ENCODE assay signal across 18 cellular contexts in genomic region chr3:47428585-47429145, GRCh38. TPM values are rescaled to one million over a fixed set of nuclear protein-coding genes. Genes with fewer than 3 reads are reported as not detected.
A peak's percentile ranks its signal among the peaks of the same experiment; 100 is the strongest.
DNase-seq lines count a peak whose midpoint lies in the region; ATAC-seq and TF ChIP-seq lines count a peak whose summit lies in the region.
"Had no signal": no experiment of that assay in that cellular context is flagged by ENCODE, and none has a peak within 500 bp of the region (broad histone marks: within the 10 kb centered on the region; RNA-seq: fewer than 3 reads in every experiment).

No MANE protein-coding gene starts in this region.

- no peaks in the 10 kb centered on the region for H3K27me3 Mint-ChIP-seq in activated naive CD4-positive, alpha-beta T cell treated with anti-CD3 and anti-CD28 coated beads, Interleukin-2, amount 50 U/mL, for 24 hours
- H3K27me3 Mint-ChIP-seq in glutamatergic neuron (ENCODE audit: unreplicated experiment): no peaks in the 10 kb centered on the region
- H3K27me3 Mint-ChIP-seq: IgD-negative memory B cell had no signal

- H3K27me3 ChIP-seq in adrenal gland (no peaks in the 10 kb centered on the region), thymus (ENCODE audit: control insufficient read depth, insufficient read depth) (no peaks in the 10 kb centered on the region), thyroid gland (no peaks in the 10 kb centered on the region), heart right ventricle (no peaks in the 10 kb centered on the region)

- intact Hi-C loops in adrenal gland (cut with DNase I): loop anchor here in 1 of 2 donors (10.0 kb wide), 1 partner anchor 86 kb away; the partner anchor contains the start of gene ELP6
- intact Hi-C loops in thyroid gland (cut with DNase I): no loop called here
- intact Hi-C loops in heart right ventricle (cut with DNase I): no loop called here

- no peak for TF ChIP-seq CTCF in adrenal gland (IDR thresholded peaks at IDR 0.05)
- no peak for TF ChIP-seq CTCF in glutamatergic neuron (IDR thresholded peaks at IDR 0.05; ENCODE audit: partially characterized antibody, unreplicated experiment)
- no peak for TF ChIP-seq CTCF in thyroid gland (IDR thresholded peaks at IDR 0.05)
- TF ChIP-seq CTCF in heart right ventricle (IDR thresholded peaks at IDR 0.05): no peak

- H3K4me3 ChIP-seq in adrenal gland: no peak overlapping the region
- H3K4me3 ChIP-seq in thymus (ENCODE audit: low read length): no peak overlapping the region
- H3K4me3 ChIP-seq in thyroid gland (replicated peaks in 1 of 3): no peak overlapping the region
- no peak overlapping the region for H3K4me3 ChIP-seq in heart right ventricle
- H3K4me3 ChIP-seq: A549 had no signal

- no peaks in the 10 kb centered on the region for H3K9me3 ChIP-seq in adrenal gland (replicated peaks in 1 of 3)
- H3K9me3 ChIP-seq in thymus (ENCODE audit: control insufficient read depth): no peaks in the 10 kb centered on the region
- no peaks in the 10 kb centered on the region for H3K9me3 ChIP-seq in thyroid gland
- H3K9me3 ChIP-seq in heart right ventricle: no peaks in the 10 kb centered on the region
- H3K9me3 ChIP-seq: A549 had no signal

- H3K27ac ChIP-seq in adrenal gland: peak overlapping the region; percentile 2 to 74 (median 31)
- peak overlapping the region; percentile 48 for H3K27ac ChIP-seq in thymus (ENCODE audit: low read depth)
- H3K27ac ChIP-seq in thyroid gland: no peak overlapping the region
- H3K27ac ChIP-seq in heart right ventricle: no peak overlapping the region
- H3K27ac ChIP-seq: A549 had no signal

- TF ChIP-seq POLR2A in adrenal gland (IDR thresholded peaks at IDR 0.05): no peak
- TF ChIP-seq POLR2A in thyroid gland (IDR thresholded peaks at IDR 0.05): no peak

- no peak for DNase-seq in activated naive CD4-positive, alpha-beta T cell treated with Interleukin-2 at 50 U/mL for 16 hours
- DNase-seq in adrenal gland (peak in 5 of 7 donors; percentile 22 to 59 (median 46)), glutamatergic neuron (no peak), LoVo (ENCODE audit: low spot score) (no peak), thyroid gland (no peak), heart right ventricle (no peak)
- DNase-seq: DMS53, HCEC 1CT, NCI-H1048, NCI-H146, NCI-H345, NCI-H69, PC-3 had no signal

- no peak overlapping the region for H3K4me3 Mint-ChIP-seq in activated naive CD4-positive, alpha-beta T cell treated with anti-CD3 and anti-CD28 coated beads, Interleukin-2, amount 50 U/mL, for 24 hours
- H3K4me3 Mint-ChIP-seq in glutamatergic neuron (ENCODE audit: unreplicated experiment): no peak overlapping the region
- H3K4me3 Mint-ChIP-seq: CD14-positive monocyte, IgD-negative memory B cell had no signal

- no peaks in the 10 kb centered on the region for H3K9me3 Mint-ChIP-seq in activated naive CD4-positive, alpha-beta T cell treated with anti-CD3 and anti-CD28 coated beads, Interleukin-2, amount 50 U/mL, for 24 hours
- peaks cover 5% of the 10 kb centered on the region for H3K9me3 Mint-ChIP-seq in glutamatergic neuron (ENCODE audit: unreplicated experiment)
- H3K9me3 Mint-ChIP-seq: CD14-positive monocyte, IgD-negative memory B cell had no signal

- peaks cover 4% of the 10 kb centered on the region for H3K4me1 Mint-ChIP-seq in activated naive CD4-positive, alpha-beta T cell treated with anti-CD3 and anti-CD28 coated beads, Interleukin-2, amount 50 U/mL, for 24 hours
- H3K4me1 Mint-ChIP-seq in glutamatergic neuron (ENCODE audit: low read depth, unreplicated experiment): peaks cover 12% of the 10 kb centered on the region

- peak overlapping the region; percentile 68 for H3K27ac Mint-ChIP-seq in activated naive CD4-positive, alpha-beta T cell treated with anti-CD3 and anti-CD28 coated beads, Interleukin-2, amount 50 U/mL, for 24 hours
- peak overlapping the region; percentile 35 for H3K27ac Mint-ChIP-seq in glutamatergic neuron (ENCODE audit: unreplicated experiment)

- H3K36me3 ChIP-seq in adrenal gland (replicated peaks in 1 of 2) (peaks cover 0 to 44% of the 10 kb centered on the region in 2 donors), thymus (ENCODE audit: control insufficient read depth, insufficient read depth) (peaks cover 63% of the 10 kb centered on the region), thyroid gland (peaks cover 20 to 21% of the 10 kb centered on the region in 2 donors), heart right ventricle (peaks cover 0 to 92% (median 19%) of the 10 kb centered on the region in 9 donors)

- 59 to 65% (median 60%) methylated on average over 7 of the region's 7 CpGs for WGBS in adrenal gland, 4 donors
- WGBS in thymus: 97% methylated on average over 7 of the region's 7 CpGs
- 96% methylated on average over 7 of the region's 7 CpGs for WGBS in thyroid gland, 2 donors
- WGBS in heart right ventricle, 2 donors: 93 to 97% methylated on average over 7 of the region's 7 CpGs

- ATAC-seq in heart right ventricle: no peak
- ATAC-seq: A549, PC-3 had no signal

- H3K4me1 ChIP-seq in adrenal gland (replicated peaks in 1 of 2) (peaks cover 19 to 33% of the 10 kb centered on the region in 2 donors), thymus (ENCODE audit: control insufficient read depth, insufficient read depth, low read length) (no peaks in the 10 kb centered on the region), thyroid gland (no peaks in the 10 kb centered on the region), heart right ventricle (no peaks in the 10 kb centered on the region)
- H3K4me1 ChIP-seq: A549 had no signal

- H3K36me3 Mint-ChIP-seq in activated naive CD4-positive, alpha-beta T cell treated with anti-CD3 and anti-CD28 coated beads, Interleukin-2, amount 50 U/mL, for 24 hours: peaks cover 7% of the 10 kb centered on the region
- H3K36me3 Mint-ChIP-seq in glutamatergic neuron (ENCODE audit: unreplicated experiment): peaks cover 4% of the 10 kb centered on the region

RNA-seq across cellular contexts. Expression of gene SCAP, which starts 47.1 kb away (rescaled TPM):
- 100 to 1,000 TPM; 126 to 954 (median 170) TPM for total RNA-seq in adrenal gland
- polyA plus RNA-seq in adrenal gland: 100 to 1,000 TPM; 130 to 560 (median 182) TPM
- 82.7 TPM for total RNA-seq in glutamatergic neuron (ENCODE audit: unreplicated experiment)
- 40.5 TPM for polyA plus RNA-seq in thymus
- 100 to 1,000 TPM in 1 of 4 donors, 10 to 100 TPM in 3; 56.8 to 102 (median 88.8) TPM for total RNA-seq in thyroid gland
- 10 to 100 TPM; 31.7 to 56.7 (median 40.4) TPM for total RNA-seq in heart right ventricle
- polyA plus RNA-seq in heart right ventricle: 10 to 100 TPM; 38.8 to 44.0 TPM

RNA-seq across cellular contexts. Expression of gene PTPN23, which starts 47.8 kb away (rescaled TPM):
- total RNA-seq in adrenal gland (10 to 100 TPM; 20.8 to 69.6 (median 38.1) TPM), glutamatergic neuron (ENCODE audit: unreplicated experiment) (71.0 TPM), thyroid gland (10 to 100 TPM; 20.2 to 40.1 (median 32.1) TPM), heart right ventricle (10 to 100 TPM; 16.4 to 23.4 (median 19.6) TPM)
- polyA plus RNA-seq in adrenal gland (10 to 100 TPM in 2 of 3 donors, 1 to 10 TPM in 1; 8.4 to 70.0 (median 26.7) TPM), thymus (17.3 TPM), heart right ventricle (10 to 100 TPM in 1 of 2 donors, 1 to 10 TPM in 1; 9.2 to 23.0 TPM)

Comparison
In these comparisons a context has a peak if more than half of its experiments do, and no peak if none do; other contexts are left out.
1. DNase-seq: peak in adrenal gland (5 of 7); none in activated naive CD4-positive, alpha-beta T cell treated with Interleukin-2 at 50 U/mL for 16 hours (single experiment), glutamatergic neuron (single experiment), LoVo (single experiment), thyroid gland (0 of 2) and heart right ventricle (0 of 2).
2. H3K27ac ChIP-seq: peak in adrenal gland (5 of 5) and thymus (single experiment); none in thyroid gland (0 of 3) and heart right ventricle (0 of 10).